16 cellular contexts compared by ENCODE assay signal in the genomic region with DNA sequence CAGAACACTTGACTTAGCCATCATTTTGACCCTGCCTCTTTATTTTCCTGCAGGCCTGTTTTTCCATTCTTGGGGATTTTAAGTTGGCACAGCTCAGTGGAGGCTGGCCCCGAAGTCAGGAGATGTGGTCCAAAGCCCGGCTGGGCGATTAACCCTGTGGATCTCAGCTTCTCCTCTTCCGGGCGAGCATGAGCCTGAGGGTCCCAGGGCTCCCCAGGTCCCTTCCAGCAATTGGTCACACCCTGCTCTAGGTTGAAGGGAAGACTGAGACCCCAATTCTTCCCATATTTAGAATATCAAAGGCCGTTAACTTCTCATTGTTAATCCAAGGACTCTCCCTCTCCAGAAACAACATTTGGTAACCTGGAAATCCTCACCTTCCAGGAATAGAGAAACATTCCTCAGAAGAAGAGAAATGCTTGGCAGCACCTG. TPM values are rescaled to one million over a fixed set of nuclear protein-coding genes. Genes with fewer than 3 reads are reported as not detected.
DNase-seq lines count a peak whose midpoint lies in the region; ATAC-seq and TF ChIP-seq lines count a peak whose summit lies in the region.
"Had no signal": no experiment of that assay in that cellular context is flagged by ENCODE, and none has a peak within 500 bp of the region (broad histone marks: within the 10 kb centered on the region; RNA-seq: fewer than 3 reads in every experiment).

No MANE protein-coding gene starts in this region.

- H3K9me3 ChIP-seq in breast epithelium (no peaks in the 10 kb centered on the region), mammary epithelial cell (replicated peaks; ENCODE audit: insufficient read depth, low read length) (no peaks in the 10 kb centered on the region), gastroesophageal sphincter (no peaks in the 10 kb centered on the region), osteoblast (ENCODE audit: low read depth, low read length) (no peaks in the 10 kb centered on the region), aorta (ENCODE audit: control insufficient read depth, low read length) (no peaks in the 10 kb centered on the region)

- H3K79me2 ChIP-seq in mammary epithelial cell (ENCODE audit: insufficient read depth, low read length): no peaks in the 10 kb centered on the region
- H3K79me2 ChIP-seq in osteoblast (ENCODE audit: insufficient read depth, low read length): peaks cover 71% of the 10 kb centered on the region

- H3K27ac Mint-ChIP-seq in activated naive CD8-positive, alpha-beta T cell treated with anti-CD3 and anti-CD28 coated beads, Interleukin-2, amount 50 U/mL, for 24 hours: no peak overlapping the region
- H3K27ac Mint-ChIP-seq: activated naive CD4-positive, alpha-beta T cell treated with anti-CD3 and anti-CD28 coated beads, Interleukin-2, amount 50 U/mL, for 24 hours had no signal

- no peak overlapping the region for H2AFZ ChIP-seq in mammary epithelial cell (ENCODE audit: low read depth, low read length)
- H2AFZ ChIP-seq in osteoblast (ENCODE audit: low read length): no peak overlapping the region

- intact Hi-C loops in breast epithelium (cut with DNase I; ENCODE audit: low total_unique reads) (no loop called here), mammary epithelial cell (cut with micrococcal nuclease) (loop anchor here (10.0 kb wide), 1 partner anchor 453 kb away; a partner anchor contains a TSS), aorta (cut with DNase I) (loop anchor here in 1 of 2 donors (5.0 kb wide), 2 partner anchors 79 to 201 kb away; no protein-coding TSS in a partner anchor)

- peak overlapping the region; percentile 75 to 86 for H3K27ac ChIP-seq in breast epithelium
- H3K27ac ChIP-seq in mammary epithelial cell (ENCODE audit: insufficient read depth, low read depth, low read length): no peak overlapping the region
- H3K27ac ChIP-seq in gastroesophageal sphincter: peak overlapping the region in 3 of 4 donors; percentile 51 to 68 (median 59)
- peak overlapping the region; percentile 79 for H3K27ac ChIP-seq in osteoblast (ENCODE audit: low read depth, low read length)
- H3K27ac ChIP-seq in aorta (ENCODE audit: low read depth in 1 of 2, low read length in 2 of 2): peak overlapping the region; percentile 32 to 64
- H3K27ac ChIP-seq: HL-60 had no signal

- no peak for TF ChIP-seq CTCF in breast epithelium (IDR thresholded peaks at IDR 0.05)
- TF ChIP-seq CTCF in mammary epithelial cell (conservative IDR thresholded peaks at IDR 0.05 in 1 of 2, IDR thresholded peaks at IDR 0.05 in 1 of 2; ENCODE audit: extremely low read depth in 1 of 2, insufficient read depth in 1 of 2, low read depth in 1 of 2, low read length in 2 of 2): no peak
- TF ChIP-seq CTCF in gastroesophageal sphincter (IDR thresholded peaks at IDR 0.05): no peak
- TF ChIP-seq CTCF in osteoblast (IDR thresholded peaks at IDR 0.05; ENCODE audit: extremely low read depth, low read depth, low read length): no peak

- ATAC-seq in gastroesophageal sphincter (no peak), aorta (ENCODE audit: low FRiP score) (no peak), GM18511 (IDR thresholded peaks at IDR 0.05; ENCODE audit: unreplicated experiment) (no peak)
- no peak for ATAC-seq in activated naive CD8-positive, alpha-beta T cell treated with anti-CD3 and anti-CD28 coated beads, Interleukin-2, amount 50 U/mL, for 24 hours

- H4K20me1 ChIP-seq in mammary epithelial cell (ENCODE audit: insufficient read depth, low read length) (no peaks in the 10 kb centered on the region), osteoblast (ENCODE audit: insufficient read depth, low read length) (peaks cover 64% of the 10 kb centered on the region)

- H3K4me3 ChIP-seq in breast epithelium (peak overlapping the region; percentile 46 to 66 (median 50)), mammary epithelial cell (replicated peaks in 1 of 3; ENCODE audit: insufficient read depth in 1 of 3, low read depth in 2 of 3, low read length in 3 of 3) (no peak overlapping the region), gastroesophageal sphincter (peak overlapping the region in 1 of 2 donors; percentile 42), osteoblast (ENCODE audit: insufficient read depth, low read length) (peak overlapping the region; percentile 82), aorta (ENCODE audit: low read length in 2 of 2) (peak overlapping the region; percentile 60 to 68)

- peaks cover 18% of the 10 kb centered on the region for H3K4me1 Mint-ChIP-seq in activated naive CD8-positive, alpha-beta T cell treated with anti-CD3 and anti-CD28 coated beads, Interleukin-2, amount 50 U/mL, for 24 hours

- no peaks in the 10 kb centered on the region for H3K36me3 Mint-ChIP-seq in activated naive CD8-positive, alpha-beta T cell treated with anti-CD3 and anti-CD28 coated beads, Interleukin-2, amount 50 U/mL, for 24 hours (ENCODE audit: low read depth)
- H3K36me3 Mint-ChIP-seq: activated naive CD4-positive, alpha-beta T cell treated with anti-CD3 and anti-CD28 coated beads, Interleukin-2, amount 50 U/mL, for 24 hours had no signal

- no peak overlapping the region for H3K4me2 ChIP-seq in mammary epithelial cell (ENCODE audit: insufficient read depth, low read depth, low read length)
- peak overlapping the region; percentile 88 for H3K4me2 ChIP-seq in osteoblast (ENCODE audit: insufficient read depth, low read length)

- H3K27me3 ChIP-seq in breast epithelium: peaks cover 0 to 8% of the 10 kb centered on the region in 2 donors
- no peaks in the 10 kb centered on the region for H3K27me3 ChIP-seq in mammary epithelial cell (ENCODE audit: insufficient read depth, low read length)
- H3K27me3 ChIP-seq in gastroesophageal sphincter: peaks cover 23% of the 10 kb centered on the region
- H3K27me3 ChIP-seq in osteoblast (ENCODE audit: insufficient read depth, low read length): no peaks in the 10 kb centered on the region
- H3K27me3 ChIP-seq in aorta (ENCODE audit: control insufficient read depth in 1 of 2, insufficient read depth in 2 of 2, low read length in 1 of 2): no peaks in the 10 kb centered on the region

- H3K4me1 ChIP-seq in breast epithelium (no peaks in the 10 kb centered on the region), mammary epithelial cell (ENCODE audit: insufficient read depth, low read length) (peaks cover 9% of the 10 kb centered on the region), gastroesophageal sphincter (peaks cover 0 to 38% (median 0%) of the 10 kb centered on the region in 3 donors), osteoblast (ENCODE audit: insufficient read depth, low read length) (peaks cover 22% of the 10 kb centered on the region), aorta (ENCODE audit: control insufficient read depth in 1 of 2, insufficient read depth in 2 of 2, low read length in 2 of 2) (no peaks in the 10 kb centered on the region)

- H3K36me3 ChIP-seq in breast epithelium: no peaks in the 10 kb centered on the region
- no peaks in the 10 kb centered on the region for H3K36me3 ChIP-seq in mammary epithelial cell (ENCODE audit: insufficient read depth, low read length)
- H3K36me3 ChIP-seq in gastroesophageal sphincter: peaks cover 0 to 21% of the 10 kb centered on the region in 2 donors
- peaks cover 59% of the 10 kb centered on the region for H3K36me3 ChIP-seq in osteoblast (ENCODE audit: insufficient read depth, low read length)
- peaks cover 0 to 18% of the 10 kb centered on the region in 2 donors for H3K36me3 ChIP-seq in aorta (ENCODE audit: control insufficient read depth in 1 of 2, insufficient read depth in 2 of 2, low read length in 1 of 2)

- no TSS peak for BruUV-seq in mammary epithelial cell (replicated peaks; lab: Mats Ljungman, UMichigan)

- no peak for DNase-seq in breast epithelium (ENCODE audit: low spot score in 2 of 2)
- DNase-seq in mammary epithelial cell: no peak
- peak; percentile 88 for DNase-seq in osteoblast (ENCODE audit: insufficient read length, low spot score, missing footprints)
- DNase-seq in aorta: peak; percentile 63 to 77
- no peak for DNase-seq in hepatic stellate cell (ENCODE audit: low spot score)
- DNase-seq in activated naive CD8-positive, alpha-beta T cell treated with anti-CD3 and anti-CD28 coated beads, Interleukin-2, amount 50 U/mL, for 24 hours: no peak
- DNase-seq: 8988T; activated CD4-positive, alpha-beta T cell treated with anti-CD3 and anti-CD28 coated beads, Interleukin-2, amount 50 U/mL, for 48 hours; DMS79; NCI-H1048; NCI-H748 treated with DMSO at 0.1 percent for 48 hours had no signal

- peaks cover 53% of the 10 kb centered on the region for H3K27me3 Mint-ChIP-seq in activated naive CD8-positive, alpha-beta T cell treated with anti-CD3 and anti-CD28 coated beads, Interleukin-2, amount 50 U/mL, for 24 hours

- CTCF ChIA-PET in mammary epithelial cell (lab: Charles Lee; ENCODE audit: low non-redundant PET): no interaction called here

- no peak overlapping the region for H3K9ac ChIP-seq in mammary epithelial cell (ENCODE audit: insufficient read depth, low read length)

- dilution Hi-C loops in mammary epithelial cell (cut with HindIII; ENCODE audit: low sequenced_read_pairs): no loop called here

- H3K4me3 Mint-ChIP-seq in activated naive CD8-positive, alpha-beta T cell treated with anti-CD3 and anti-CD28 coated beads, Interleukin-2, amount 50 U/mL, for 24 hours: no peak overlapping the region
- H3K4me3 Mint-ChIP-seq: activated naive CD4-positive, alpha-beta T cell treated with anti-CD3 and anti-CD28 coated beads, Interleukin-2, amount 50 U/mL, for 24 hours had no signal

- in situ Hi-C loops in mammary epithelial cell (cut with MboI; ENCODE audit: low sequenced_read_pairs in 2 of 2): no loop called here

- 54% methylated on average over 6 of the region's 6 CpGs for WGBS in mammary epithelial cell (ENCODE audit: low coverage, missing lambda C conversion rate)
- 25 to 43% methylated on average over 6 of the region's 6 CpGs for WGBS in gastroesophageal sphincter (ENCODE audit: low coverage in 1 of 2), 2 donors
- 3 to 5% methylated on average over 6 of the region's 6 CpGs for WGBS in aorta, 2 donors

- peaks cover 8% of the 10 kb centered on the region for H3K9me3 Mint-ChIP-seq in activated naive CD8-positive, alpha-beta T cell treated with anti-CD3 and anti-CD28 coated beads, Interleukin-2, amount 50 U/mL, for 24 hours
- H3K9me3 Mint-ChIP-seq: activated naive CD4-positive, alpha-beta T cell treated with anti-CD3 and anti-CD28 coated beads, Interleukin-2, amount 50 U/mL, for 24 hours had no signal

- TF ChIP-seq POLR2A in breast epithelium (IDR thresholded peaks at IDR 0.05): no peak
- TF ChIP-seq POLR2A in gastroesophageal sphincter (IDR thresholded peaks at IDR 0.05): no peak

- no peak for TF ChIP-seq EP300 in gastroesophageal sphincter (IDR thresholded peaks at IDR 0.05)

RNA-seq across cellular contexts. Expression of a gene that starts 2.3 kb away (rescaled TPM):
- total RNA-seq in breast epithelium (100 to 1,000 TPM in 1 of 3 donors, 10 to 100 TPM in 2; 31.9 to 145 (median 73.0) TPM), mammary epithelial cell (1 to 10 TPM in 1 of 2 donors, under 1 TPM in 1; 0.64 to 4.3 TPM), gastroesophageal sphincter (10 to 100 TPM; 21.5 to 41.9 (median 35.7) TPM), osteoblast (1,102 and 1,498 TPM in 2 replicates), aorta (1,000 to 10,000 TPM in 1 of 2 donors, 100 to 1,000 TPM in 1; 700 to 1,026 TPM)
- polyA plus RNA-seq in mammary epithelial cell (0.46 TPM), aorta (100 to 1,000 TPM in 1 of 2 donors, 10 to 100 TPM in 1; 68.6 to 378 TPM)
- 1.8 TPM for polyA minus RNA-seq in mammary epithelial cell
- total RNA-seq: endothelial cell of umbilical vein had no signal

Comparison
In these comparisons a context has a peak if more than half of its experiments do, and no peak if none do; other contexts are left out.
1. H3K4me3 ChIP-seq: peak in breast epithelium (3 of 3), osteoblast (single experiment) and aorta (2 of 2); none in mammary epithelial cell (0 of 3).
2. DNase-seq: peak in osteoblast (single experiment) and aorta (2 of 2); none in breast epithelium (0 of 2), mammary epithelial cell (single experiment), hepatic stellate cell (single experiment) and activated naive CD8-positive, alpha-beta T cell treated with anti-CD3 and anti-CD28 coated beads, Interleukin-2, amount 50 U/mL, for 24 hours (single experiment).